8 cellular contexts compared by ENCODE assay signal in genomic region chr11:115505165-115505564, GRCh38. TPM values are rescaled to one million over a fixed set of nuclear protein-coding genes. Genes with fewer than 3 reads are reported as not detected.
A peak's percentile ranks its signal among the peaks of the same experiment; 100 is the strongest.
DNase-seq lines count a peak whose midpoint lies in the region; ATAC-seq and TF ChIP-seq lines count a peak whose summit lies in the region.

No MANE protein-coding gene starts in this region.

- TF ChIP-seq POLR2A in esophagus squamous epithelium (IDR thresholded peaks at IDR 0.05), result no peak

- H3K79me1 ChIP-seq in trophoblast cell (ENCODE audit: low read length), result peaks cover 9% of the 10 kb centered on the region

- intact Hi-C loops in esophagus squamous epithelium (cut with DNase I), result loop anchor here (10.0 kb wide), 1 partner anchor 260 kb away; no protein-coding TSS in a partner anchor

- H2AFZ ChIP-seq in trophoblast cell (ENCODE audit: insufficient read depth, low read length, poor library complexity), result no peak overlapping the region

- H3K4me3 ChIP-seq in esophagus squamous epithelium, result peak overlapping the region; percentile 58 to 76 (median 70)
- no peak overlapping the region for H3K4me3 ChIP-seq in trophoblast cell (ENCODE audit: low read depth, low read length)

- H4K8ac ChIP-seq in trophoblast cell (ENCODE audit: low read depth, low read length), result no peak overlapping the region

- H3K27ac ChIP-seq in esophagus squamous epithelium (peak overlapping the region; percentile 53 to 87 (median 85)), trophoblast cell (ENCODE audit: low read depth, low read length) (no peak overlapping the region)

- peaks cover 9 to 47% (median 10%) of the 10 kb centered on the region in 3 donors for H3K4me1 ChIP-seq in esophagus squamous epithelium
- peaks cover 6 to 9% of the 10 kb centered on the region in 2 experiments for H3K4me1 ChIP-seq in trophoblast cell (ENCODE audit: control insufficient read depth in 1 of 2, insufficient read depth in 2 of 2, low read length in 2 of 2)

- peaks cover 15% of the 10 kb centered on the region for H3K79me2 ChIP-seq in trophoblast cell (ENCODE audit: control insufficient read depth, insufficient read depth, low read length, poor library complexity)

- H3K23ac ChIP-seq in trophoblast cell (ENCODE audit: low read length), result no peak overlapping the region

- no peak for ATAC-seq in GM18519 (IDR thresholded peaks at IDR 0.05; ENCODE audit: low FRiP score, unreplicated experiment)

- in situ Hi-C loops in G401 (cut with HindIII; ENCODE audit: low sequenced_read_pairs), result no loop called here

- 4 to 11% methylated on average over 10 of the region's 10 CpGs for WGBS in esophagus squamous epithelium, 2 donors
- WGBS in trophoblast cell (ENCODE audit: extremely low coverage, insufficient coverage, insufficient read length), result 100% methylated on average over 1 of the region's 10 CpGs

- no peak overlapping the region for H4K91ac ChIP-seq in trophoblast cell (ENCODE audit: low read depth, low read length)

- H3K27me3 ChIP-seq in esophagus squamous epithelium, result peaks cover 0 to 53% (median 0%) of the 10 kb centered on the region in 4 donors
- H3K27me3 ChIP-seq in trophoblast cell (ENCODE audit: insufficient read depth, low read length), result no peaks in the 10 kb centered on the region

- DNase-seq in G401 (ENCODE audit: low spot score), result peak; percentile 70
- peak; percentile 76 for DNase-seq in NCI-H69 (lab: John Stamatoyannopoulos, UW)
- no peak for DNase-seq in esophagus squamous epithelium (lab: John Stamatoyannopoulos, UW)
- DNase-seq in trophoblast cell, result no peak
- DNase-seq in HuH-7 (ENCODE audit: low spot score), result no peak
- no peak for DNase-seq in activated effector memory CD4-positive, alpha-beta T cell treated with anti-CD3 and anti-CD28 coated beads, Interleukin-2, amount 50 U/mL, for 16 hours
- no peak for DNase-seq in MV-4-11 (lab: John Stamatoyannopoulos, UW)

- H3K14ac ChIP-seq in trophoblast cell (ENCODE audit: low read length), result no peak overlapping the region

- no peak overlapping the region for H2BK120ac ChIP-seq in trophoblast cell (ENCODE audit: insufficient read depth, low read length, poor library complexity)

- H2BK12ac ChIP-seq in trophoblast cell (ENCODE audit: low read length), result no peak overlapping the region

- TF ChIP-seq CTCF in esophagus squamous epithelium (IDR thresholded peaks at IDR 0.05), result no peak

- H4K12ac ChIP-seq in trophoblast cell (ENCODE audit: low read depth, low read length), result no peak overlapping the region

- H3K36me3 ChIP-seq in esophagus squamous epithelium (no peaks in the 10 kb centered on the region), trophoblast cell (ENCODE audit: control insufficient read depth in 1 of 2, insufficient read depth in 2 of 2, low read length in 2 of 2) (no peaks in the 10 kb centered on the region)

- no peak overlapping the region for H3K4ac ChIP-seq in trophoblast cell (ENCODE audit: low read depth, low read length)

- no peak overlapping the region for H3K18ac ChIP-seq in trophoblast cell (ENCODE audit: low read length)

- no peak overlapping the region for H2BK5ac ChIP-seq in trophoblast cell (ENCODE audit: low read depth, low read length, poor library complexity)

- H3K9ac ChIP-seq in trophoblast cell (ENCODE audit: low read length), result peak overlapping the region; percentile 70

- no peak overlapping the region for H2AK5ac ChIP-seq in trophoblast cell (ENCODE audit: low read length)

- peak overlapping the region; percentile 93 for H3K4me2 ChIP-seq in trophoblast cell (ENCODE audit: low read length)

- no peaks in the 10 kb centered on the region for H3K9me3 ChIP-seq in esophagus squamous epithelium
- no peaks in the 10 kb centered on the region for H3K9me3 ChIP-seq in trophoblast cell (ENCODE audit: insufficient read depth, low read depth, low read length)

RNA-seq across cellular contexts. Expression of gene CADM1, which starts 0.9 kb away (rescaled TPM):
- total RNA-seq in G401 (2014; rRNA removed; shearing (Covaris generic)), result not detected in 2 replicates
- 10 to 100 TPM in 2 of 4 donors, 1 to 10 TPM in 2; 1.7 to 15.1 (median 8.3) TPM for total RNA-seq in esophagus squamous epithelium
- 70.4 and 73.0 TPM in 2 replicates for polyA plus RNA-seq in trophoblast cell (2013)

Comparison
In these comparisons a context has a peak if more than half of its experiments do, and no peak if none do; other contexts are left out.
1. DNase-seq: peak in G401 (single experiment) and NCI-H69 (single experiment); none in esophagus squamous epithelium (single experiment), trophoblast cell (0 of 2), HuH-7 (single experiment), activated effector memory CD4-positive, alpha-beta T cell treated with anti-CD3 and anti-CD28 coated beads, Interleukin-2, amount 50 U/mL, for 16 hours (single experiment) and MV-4-11 (single experiment).